In genomic region chr13:105127732-105128131, GRCh38 we compare ENCODE assay signal across 20 cellular contexts.
DNase-seq lines count a peak whose midpoint lies in the region; ATAC-seq, FAIRE-seq and TF ChIP-seq lines count a peak whose summit lies in the region.
"Had no signal": no experiment of that assay in that cellular context is flagged by ENCODE, and none has a peak within 500 bp of the region (broad histone marks: within the 10 kb centered on the region; RNA-seq: fewer than 3 reads in every experiment).

No MANE protein-coding gene starts in this region.

- TF ChIP-seq POLR2A in GM18505 (IDR thresholded peaks at IDR 0.05; ENCODE audit: borderline replicate concordance, extremely low read depth, insufficient read depth, insufficient read length), result no peak

- no peak overlapping the region for H3K27ac ChIP-seq in neural progenitor cell
- no peak overlapping the region for H3K27ac ChIP-seq in kidney (ENCODE audit: low read depth in 2 of 2, low read length in 2 of 2)
- H3K27ac ChIP-seq: BLaER1, C4-2B had no signal

- peak overlapping the region; percentile 5; the same call in 1 of the 2 replicates for H3K4me3 Mint-ChIP-seq in HFFc6
- H3K4me3 Mint-ChIP-seq in neural progenitor cell, result no peak overlapping the region
- H3K4me3 Mint-ChIP-seq in naive thymus-derived CD8-positive, alpha-beta T cell, result no peak overlapping the region
- H3K4me3 Mint-ChIP-seq: CD4-positive, alpha-beta T cell; CD8-positive, alpha-beta memory T cell had no signal

- H3K4me1 Mint-ChIP-seq in HFFc6 (ENCODE audit: low read depth), result peaks cover 24% of the 10 kb centered on the region; the same call in 1 of the 2 replicates
- no peaks in the 10 kb centered on the region for H3K4me1 Mint-ChIP-seq in neural progenitor cell
- H3K4me1 Mint-ChIP-seq in naive thymus-derived CD8-positive, alpha-beta T cell, result no peaks in the 10 kb centered on the region
- H3K4me1 Mint-ChIP-seq: CD8-positive, alpha-beta memory T cell had no signal

- no peak overlapping the region for H3K27ac Mint-ChIP-seq in HFFc6
- no peak overlapping the region for H3K27ac Mint-ChIP-seq in neural progenitor cell
- no peak overlapping the region for H3K27ac Mint-ChIP-seq in naive thymus-derived CD8-positive, alpha-beta T cell
- H3K27ac Mint-ChIP-seq: CD4-positive, alpha-beta T cell; CD8-positive, alpha-beta memory T cell had no signal

- no peaks in the 10 kb centered on the region for H3K9me3 ChIP-seq in neural progenitor cell (ENCODE audit: low read depth)
- no peaks in the 10 kb centered on the region for H3K9me3 ChIP-seq in kidney (ENCODE audit: control insufficient read depth in 1 of 2, low read length in 2 of 2)
- H3K9me3 ChIP-seq: BLaER1 had no signal

- H3K27me3 ChIP-seq in neural progenitor cell, result no peaks in the 10 kb centered on the region
- H3K27me3 ChIP-seq: BLaER1 had no signal

- H3K27me3 Mint-ChIP-seq in HFFc6 (ENCODE audit: insufficient read depth) (no peaks in the 10 kb centered on the region), neural progenitor cell (ENCODE audit: insufficient read depth, low read depth) (no peaks in the 10 kb centered on the region)
- peaks cover 0 to 8% (median 2%) of the 10 kb centered on the region in 5 donors for H3K27me3 Mint-ChIP-seq in naive thymus-derived CD8-positive, alpha-beta T cell
- H3K27me3 Mint-ChIP-seq: CD4-positive, alpha-beta T cell had no signal

- H3K4me3 ChIP-seq in neural progenitor cell (no peak overlapping the region), kidney (ENCODE audit: low read length in 2 of 2) (no peak overlapping the region)
- H3K4me3 ChIP-seq: BLaER1 had no signal

- ATAC-seq in naive thymus-derived CD8-positive, alpha-beta T cell, result no peak
- no peak for ATAC-seq in GM18505 (IDR thresholded peaks at IDR 0.05; ENCODE audit: unreplicated experiment)

- H3K9me3 Mint-ChIP-seq in HFFc6 (no peaks in the 10 kb centered on the region), neural progenitor cell (no peaks in the 10 kb centered on the region)
- no peaks in the 10 kb centered on the region for H3K9me3 Mint-ChIP-seq in naive thymus-derived CD8-positive, alpha-beta T cell
- H3K9me3 Mint-ChIP-seq: CD4-positive, alpha-beta T cell; CD8-positive, alpha-beta memory T cell had no signal

- DNase-seq in HFFc6, result no peak
- DNase-seq in iPS-NIHi7 (ENCODE audit: extremely low spot score), result peak; percentile 10
- DNase-seq in neural progenitor cell (ENCODE audit: low spot score), result peak; percentile 5
- DNase-seq in naive thymus-derived CD8-positive, alpha-beta T cell, result no peak
- DNase-seq in NCI-H345 (lab: John Stamatoyannopoulos, UW), result no peak
- no peak for DNase-seq in kidney
- DNase-seq: CD4-positive, alpha-beta T cell; CD8-positive, alpha-beta memory T cell; DMS 273 treated with DMSO at 0.1 percent for 48 hours; DMS79; EL; GDM1; H7; HCEC 1CT had no signal

- intact Hi-C loops in kidney (cut with DNase I), result no loop called here

- TF ChIP-seq CTCF in HFFc6 (IDR thresholded peaks at IDR 0.05) (no peak), neural progenitor cell (IDR thresholded peaks at IDR 0.05) (no peak), kidney (IDR thresholded peaks at IDR 0.05; ENCODE audit: borderline replicate concordance, extremely low read depth, insufficient read depth) (no peak)

- H3K9ac ChIP-seq in neural progenitor cell, result no peak overlapping the region
- no peak overlapping the region for H3K9ac ChIP-seq in kidney (ENCODE audit: low read length in 2 of 2)
- H3K9ac ChIP-seq: BLaER1 had no signal

- H3K36me3 ChIP-seq in neural progenitor cell (no peaks in the 10 kb centered on the region), kidney (ENCODE audit: control insufficient read depth in 1 of 2, insufficient read depth in 2 of 2, low read length in 2 of 2) (no peaks in the 10 kb centered on the region)
- H3K36me3 ChIP-seq: BLaER1 had no signal

- no peak overlapping the region for H2AFZ ChIP-seq in neural progenitor cell (replicated peaks)

- H4K20me1 ChIP-seq in neural progenitor cell (ENCODE audit: low read depth), result no peaks in the 10 kb centered on the region
- H4K20me1 ChIP-seq: BLaER1 had no signal

- no peak overlapping the region for H3K4me2 ChIP-seq in neural progenitor cell
- H3K4me2 ChIP-seq: BLaER1 had no signal

- no peaks in the 10 kb centered on the region for H3F3A ChIP-seq in neural progenitor cell (ENCODE audit: low read depth)

- H3K4me1 ChIP-seq in neural progenitor cell, result no peaks in the 10 kb centered on the region
- H3K4me1 ChIP-seq in kidney (ENCODE audit: control insufficient read depth in 1 of 2, insufficient read depth in 1 of 2, low read depth in 1 of 2, low read length in 2 of 2), result no peaks in the 10 kb centered on the region
- H3K4me1 ChIP-seq: BLaER1 had no signal

- H3K36me3 Mint-ChIP-seq in HFFc6 (ENCODE audit: low read depth) (no peaks in the 10 kb centered on the region), neural progenitor cell (no peaks in the 10 kb centered on the region)
- no peaks in the 10 kb centered on the region for H3K36me3 Mint-ChIP-seq in naive thymus-derived CD8-positive, alpha-beta T cell
- H3K36me3 Mint-ChIP-seq: CD8-positive, alpha-beta memory T cell had no signal

- H3K79me2 ChIP-seq in neural progenitor cell (ENCODE audit: low read depth), result no peaks in the 10 kb centered on the region

- no peak for FAIRE-seq in kidney (lab: Jason Lieb, UNC)
- FAIRE-seq: D721Med, GM12891, H1 had no signal

- POLR2A ChIA-PET in naive thymus-derived CD8-positive, alpha-beta T cell (lab: Charles Lee), result no interaction called here

Comparison
In these comparisons a context has a peak if more than half of its experiments do, and no peak if none do; other contexts are left out.
1. DNase-seq: peak in iPS-NIHi7 (single experiment) and neural progenitor cell (single experiment); none in HFFc6 (single experiment), naive thymus-derived CD8-positive, alpha-beta T cell (0 of 10), NCI-H345 (single experiment) and kidney (single experiment).